ENCODE assay signal across 11 cellular contexts in the genomic region with DNA sequence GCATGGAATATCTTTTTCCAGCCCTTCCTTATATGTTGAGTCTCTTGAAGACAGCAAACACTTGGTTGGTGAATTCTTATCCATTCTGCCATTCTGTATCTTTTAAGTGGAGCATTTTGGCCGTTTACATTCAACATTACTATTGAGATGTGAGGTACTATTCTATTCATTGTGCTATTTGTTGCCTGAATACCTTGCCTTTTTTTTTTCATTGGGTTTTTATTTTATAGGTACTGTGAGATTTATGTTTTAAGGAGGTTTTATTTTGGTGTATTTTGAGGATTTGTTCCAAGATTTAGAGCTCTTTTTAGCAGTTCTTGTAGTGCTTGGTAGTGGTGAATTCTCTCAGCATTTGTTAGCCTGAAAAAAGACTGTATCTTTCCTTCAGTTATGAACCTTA.
"Had no signal": no experiment of that assay in that cellular context is flagged by ENCODE, and none has a peak within 500 bp of the region (broad histone marks: within the 10 kb centered on the region; RNA-seq: fewer than 3 reads in every experiment).

No MANE protein-coding gene starts in this region.

- H3K27ac ChIP-seq: GM23248 had no signal

- H3K4me1 ChIP-seq: HAP-1 had no signal

- ATAC-seq: GM23338, HCT116 had no signal

- H3K9ac ChIP-seq: GM23248 had no signal

- FAIRE-seq: H1, H54 had no signal

- H3K4me2 ChIP-seq: GM23338 had no signal

- H3K36me3 ChIP-seq: HAP-1 had no signal

- H3K4me3 ChIP-seq: GM23248, GM23338, HAP-1 had no signal

- H3K4me3 Mint-ChIP-seq: GM23338, H9, HFFc6 had no signal

- H3K9me3 ChIP-seq: HAP-1 had no signal

- H2AFZ ChIP-seq: GM23248, GM23338 had no signal

- DNase-seq: GM23248, GOT3, H7, H9, HCEC 1CT, HFFc6 had no signal

- H3K27ac Mint-ChIP-seq: GM23338, H9, HFFc6 had no signal
